Comparison of ENCODE assay signal across 9 cellular contexts in the genomic region with DNA sequence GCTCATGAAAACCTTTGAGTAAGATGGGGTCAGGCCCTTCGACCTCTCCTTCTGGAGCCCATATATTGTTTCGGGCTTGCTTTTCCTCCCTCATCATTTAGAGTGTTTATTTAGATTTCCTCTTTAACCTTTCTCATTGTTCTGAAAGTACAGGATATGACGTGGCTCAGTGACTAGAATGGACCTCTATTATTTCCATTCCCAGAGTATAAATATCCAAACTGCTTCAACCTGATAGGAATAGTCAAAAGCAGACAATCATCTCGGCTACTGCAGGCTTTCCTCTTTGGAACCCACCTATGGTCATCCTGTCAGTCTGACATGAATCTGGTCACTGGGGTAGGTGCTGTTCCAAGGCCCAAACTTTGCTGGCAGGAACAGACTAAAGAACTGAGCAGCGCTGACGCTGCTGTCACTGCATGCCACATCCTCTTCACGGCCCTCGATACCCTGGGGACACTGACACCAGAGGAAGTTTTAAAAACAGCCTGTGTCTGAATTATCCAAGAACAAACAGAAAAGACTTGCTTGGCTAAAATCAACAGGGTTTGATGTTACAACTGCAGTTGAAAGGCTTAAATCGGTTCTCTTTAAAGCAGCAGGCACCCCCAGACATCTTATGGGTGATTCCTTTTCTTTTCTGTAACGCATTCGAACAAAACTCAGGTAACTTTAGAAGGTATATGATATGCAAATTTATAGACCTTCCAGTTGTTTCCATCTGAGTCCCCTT. TPM values are rescaled to one million over a fixed set of nuclear protein-coding genes. Genes with fewer than 3 reads are reported as not detected.
DNase-seq lines count a peak whose midpoint lies in the region; ATAC-seq, FAIRE-seq and TF ChIP-seq lines count a peak whose summit lies in the region.
"Had no signal": no experiment of that assay in that cellular context is flagged by ENCODE, and none has a peak within 500 bp of the region (broad histone marks: within the 10 kb centered on the region; RNA-seq: fewer than 3 reads in every experiment).

No MANE protein-coding gene starts in this region.

- intact Hi-C loops in endothelial cell of umbilical vein (cut with micrococcal nuclease) = loop anchor here (1.0 kb wide), 3 partner anchors 20 to 293 kb away; no protein-coding TSS in a partner anchor
- intact Hi-C loops in psoas muscle (cut with DNase I) = no loop called here
- intact Hi-C loops in posterior cingulate gyrus (cut with DNase I) = no loop called here

- dilution Hi-C loops in endothelial cell of umbilical vein (cut with MboI; ENCODE audit: extremely low pct_ligation_motif_present, low sequenced_read_pairs) = no loop called here

- no peaks in the 10 kb centered on the region for H3K9me1 ChIP-seq in endothelial cell of umbilical vein (replicated peaks; ENCODE audit: control insufficient read depth, extremely low read depth, insufficient read depth, low read length)

- TF ChIP-seq CTCF in endothelial cell of umbilical vein (IDR thresholded peaks at IDR 0.05; ENCODE audit: extremely low read depth in 1 of 2, insufficient read depth in 1 of 2, low read depth in 1 of 2, low read length in 2 of 2) = no peak
- no peak for TF ChIP-seq CTCF in psoas muscle (IDR thresholded peaks at IDR 0.05)

- no peaks in the 10 kb centered on the region for H3K27me3 Mint-ChIP-seq in CD4-positive, CD25-positive, alpha-beta regulatory T cell

- POLR2A ChIA-PET in endothelial cell of umbilical vein (lab: Charles Lee) = interaction anchor here (1.2 kb wide), 1 partner anchor 83 kb away, joined by 3 read pairs; the partner anchor contains the start of gene GPRC5A

- no peaks in the 10 kb centered on the region for H3K79me2 ChIP-seq in endothelial cell of umbilical vein (ENCODE audit: control insufficient read depth, insufficient read depth, low read length)

- BruUV-seq in endothelial cell of umbilical vein (replicated peaks; lab: Mats Ljungman, UMichigan) = TSS peak; percentile 78

- peak overlapping the region; percentile 88 for H3K4me2 ChIP-seq in endothelial cell of umbilical vein (ENCODE audit: insufficient read depth, low read length)

- FAIRE-seq in endothelial cell of umbilical vein (lab: Jason Lieb, UNC) = peak; percentile 73
- FAIRE-seq: keratinocyte had no signal

- TF ChIP-seq POLR2A in endothelial cell of umbilical vein (IDR thresholded peaks at IDR 0.05; ENCODE audit: low read depth, low read length) = no peak

- DNase-seq in CD4-positive, CD25-positive, alpha-beta regulatory T cell = peak; percentile 18 to 91 (median 81)
- peak; percentile 40 to 55 for DNase-seq in activated CD4-positive, alpha-beta T cell treated with anti-CD3 and anti-CD28 coated beads, Interleukin-2, amount 50 U/mL, for 48 hours
- DNase-seq in endothelial cell of umbilical vein (ENCODE audit: low read depth, low spot score) (peak; percentile 95), psoas muscle (peak; percentile 34 to 62), posterior cingulate gyrus (no peak)

- H3K4me1 Mint-ChIP-seq in CD4-positive, CD25-positive, alpha-beta regulatory T cell = peaks cover 23 to 77% (median 50%) of the 10 kb centered on the region in 4 donors

- H3K9me3 ChIP-seq in CD4-positive, CD25-positive, alpha-beta regulatory T cell (ENCODE audit: control insufficient read depth in 2 of 2, low read length in 2 of 2) = no peaks in the 10 kb centered on the region
- no peaks in the 10 kb centered on the region for H3K9me3 ChIP-seq in endothelial cell of umbilical vein (replicated peaks; ENCODE audit: control insufficient read depth, insufficient read depth, low read length)
- no peaks in the 10 kb centered on the region for H3K9me3 ChIP-seq in psoas muscle

- H3K36me3 Mint-ChIP-seq in CD4-positive, CD25-positive, alpha-beta regulatory T cell = peaks cover 1% of the 10 kb centered on the region

- H3K4me1 ChIP-seq in CD4-positive, CD25-positive, alpha-beta regulatory T cell (ENCODE audit: control insufficient read depth, insufficient read depth, low read length, poor library complexity, severe bottlenecking) = peaks cover 45% of the 10 kb centered on the region
- H3K4me1 ChIP-seq in endothelial cell of umbilical vein (ENCODE audit: control insufficient read depth, extremely low read depth, insufficient read depth, low read length) (peaks cover 44% of the 10 kb centered on the region), psoas muscle (no peaks in the 10 kb centered on the region)

- H3K9ac ChIP-seq in endothelial cell of umbilical vein (replicated peaks; ENCODE audit: extremely low read depth, insufficient read depth, low read length) = peak overlapping the region; percentile 96

- H2AFZ ChIP-seq in endothelial cell of umbilical vein (ENCODE audit: low read depth, low read length) = no peak overlapping the region

- peak; percentile 76 for ATAC-seq in CD4-positive, CD25-positive, alpha-beta regulatory T cell (ENCODE audit: low read depth in 2 of 2)
- ATAC-seq in GM19351 (IDR thresholded peaks at IDR 0.05; ENCODE audit: unreplicated experiment) = peak; percentile 58
- ATAC-seq in HG03442 (IDR thresholded peaks at IDR 0.05; ENCODE audit: unreplicated experiment) = peak; percentile 53
- peak in 1 of 4 donors; percentile 23 for ATAC-seq in psoas muscle
- no peak for ATAC-seq in esophagus mucosa

- peak overlapping the region; percentile 90 for H3K27ac ChIP-seq in CD4-positive, CD25-positive, alpha-beta regulatory T cell (ENCODE audit: insufficient read depth, low read length, poor library complexity, severe bottlenecking)
- peak overlapping the region; percentile 100 for H3K27ac ChIP-seq in endothelial cell of umbilical vein (ENCODE audit: insufficient read depth, low read depth, low read length)
- peak overlapping the region; percentile 72 for H3K27ac ChIP-seq in psoas muscle

- H3K4me3 ChIP-seq in CD4-positive, CD25-positive, alpha-beta regulatory T cell (ENCODE audit: low read depth, low read length) = peak overlapping the region; percentile 68
- H3K4me3 ChIP-seq in endothelial cell of umbilical vein (replicated peaks in 1 of 3; ENCODE audit: insufficient read depth in 1 of 3, low read depth in 1 of 3, low read length in 3 of 3) (peak overlapping the region in 1 of 3 experiments; percentile 45), psoas muscle (peak overlapping the region; percentile 38)

- H3K36me3 ChIP-seq in CD4-positive, CD25-positive, alpha-beta regulatory T cell (ENCODE audit: control insufficient read depth, insufficient read depth, low read length) = no peaks in the 10 kb centered on the region
- H3K36me3 ChIP-seq in endothelial cell of umbilical vein (ENCODE audit: control insufficient read depth in 2 of 2, extremely low read depth in 1 of 2, insufficient read depth in 2 of 2, low read length in 2 of 2) (no peaks in the 10 kb centered on the region), psoas muscle (ENCODE audit: insufficient read depth in 1 of 2, low read depth in 1 of 2) (no peaks in the 10 kb centered on the region)

- no peaks in the 10 kb centered on the region for H4K20me1 ChIP-seq in endothelial cell of umbilical vein (replicated peaks; ENCODE audit: control insufficient read depth, extremely low read depth, insufficient read depth, low read length)

- H3K27ac Mint-ChIP-seq in CD4-positive, CD25-positive, alpha-beta regulatory T cell = peak overlapping the region; percentile 98 to 100 (median 98)

- H3K27me3 ChIP-seq in CD4-positive, CD25-positive, alpha-beta regulatory T cell (ENCODE audit: control insufficient read depth, insufficient read depth, low read length) = no peaks in the 10 kb centered on the region
- H3K27me3 ChIP-seq in endothelial cell of umbilical vein (ENCODE audit: control insufficient read depth in 2 of 2, insufficient read depth in 2 of 2, low read length in 2 of 2) = no peaks in the 10 kb centered on the region
- no peaks in the 10 kb centered on the region for H3K27me3 ChIP-seq in psoas muscle (ENCODE audit: insufficient read depth in 3 of 3, low read length in 2 of 3)

- H3K4me3 Mint-ChIP-seq in CD4-positive, CD25-positive, alpha-beta regulatory T cell = peak overlapping the region; percentile 64 to 90 (median 82)

- CTCF ChIA-PET in endothelial cell of umbilical vein (lab: Charles Lee) = interaction anchor here (0.7 to 2.2 kb wide), 6 partner anchors 11 to 176 kb away, joined by 3 to 9 read pairs (median 4); no protein-coding TSS in a partner anchor

- H3K9me3 Mint-ChIP-seq in CD4-positive, CD25-positive, alpha-beta regulatory T cell = peaks cover 0 to 2% (median 0%) of the 10 kb centered on the region in 7 donors

- WGBS in psoas muscle, 3 donors = 32 to 41% (median 39%) methylated on average over 11 of the region's 11 CpGs

RNA-seq across cellular contexts. Expression of gene DDX47, which starts 5.0 kb away (rescaled TPM):
- 117 TPM for total RNA-seq in CD4-positive, CD25-positive, alpha-beta regulatory T cell
- 10 to 100 TPM; 63.2 to 83.9 (median 72.0) TPM for polyA plus RNA-seq in CD4-positive, CD25-positive, alpha-beta regulatory T cell
- total RNA-seq in endothelial cell of umbilical vein (74.6 and 75.2 TPM in 2 replicates), psoas muscle (10 to 100 TPM; 39.6 to 51.4 (median 45.7) TPM), esophagus mucosa (36.5 TPM)
- polyA plus RNA-seq in endothelial cell of umbilical vein (52.5 and 73.4 TPM in 2 replicates), psoas muscle (10 to 100 TPM; 44.5 to 69.5 (median 65.4) TPM)
- 71.1 and 74.7 TPM in 2 replicates for polyA plus RNA-seq in endothelial cell of umbilical vein (2011; cell fraction: cytosol; rRNA removed)
- polyA plus RNA-seq in endothelial cell of umbilical vein (2011; cell fraction: nucleus; rRNA removed) = 190 and 261 TPM in 2 replicates
- polyA plus RNA-seq in endothelial cell of umbilical vein (2012) = 71.0 and 96.4 TPM in 2 replicates
- 51.8 and 75.8 TPM in 2 replicates for polyA minus RNA-seq in endothelial cell of umbilical vein
- polyA minus RNA-seq in endothelial cell of umbilical vein (2011; cell fraction: cytosol; rRNA and poly(A)+ RNA removed) = 33.4 TPM
- polyA minus RNA-seq in endothelial cell of umbilical vein (2011; cell fraction: nucleus; rRNA and poly(A)+ RNA removed) = 80.8 and 105 TPM in 2 replicates

RNA-seq across cellular contexts. Expression of gene APOLD1, which starts 22.7 kb away (rescaled TPM):
- total RNA-seq in CD4-positive, CD25-positive, alpha-beta regulatory T cell = 3.9 TPM
- polyA plus RNA-seq in CD4-positive, CD25-positive, alpha-beta regulatory T cell = 1 to 10 TPM; 1.9 to 3.1 (median 2.7) TPM
- total RNA-seq in endothelial cell of umbilical vein = 5.3 and 6.0 TPM in 2 replicates
- 3.3 and 3.7 TPM in 2 replicates for polyA plus RNA-seq in endothelial cell of umbilical vein
- polyA plus RNA-seq in endothelial cell of umbilical vein (2011; cell fraction: cytosol; rRNA removed) = 3.6 and 4.2 TPM in 2 replicates
- polyA plus RNA-seq in endothelial cell of umbilical vein (2011; cell fraction: nucleus; rRNA removed) = 8.6 and 9.6 TPM in 2 replicates
- 4.7 and 6.3 TPM in 2 replicates for polyA plus RNA-seq in endothelial cell of umbilical vein (2012)
- polyA minus RNA-seq in endothelial cell of umbilical vein = 5.0 and 5.7 TPM in 2 replicates
- 0.72 TPM for polyA minus RNA-seq in endothelial cell of umbilical vein (2011; cell fraction: cytosol; rRNA and poly(A)+ RNA removed)
- 14.3 and 15.0 TPM in 2 replicates for polyA minus RNA-seq in endothelial cell of umbilical vein (2011; cell fraction: nucleus; rRNA and poly(A)+ RNA removed)
- 10 to 100 TPM in 3 of 4 donors, 1 to 10 TPM in 1; 6.1 to 22.6 (median 15.3) TPM for total RNA-seq in psoas muscle
- 10 to 100 TPM; 13.9 to 19.8 (median 17.0) TPM for polyA plus RNA-seq in psoas muscle
- total RNA-seq in esophagus mucosa = 3.1 TPM

Comparison
In these comparisons a context has a peak if more than half of its experiments do, and no peak if none do; other contexts are left out.
1. DNase-seq: peak in CD4-positive, CD25-positive, alpha-beta regulatory T cell (3 of 3), activated CD4-positive, alpha-beta T cell treated with anti-CD3 and anti-CD28 coated beads, Interleukin-2, amount 50 U/mL, for 48 hours (2 of 2), endothelial cell of umbilical vein (single experiment) and psoas muscle (2 of 2); none in posterior cingulate gyrus (0 of 10).
2. Peak in every context shown above with its lines, with median percentiles within 50 percentile points of each other: H3K27ac ChIP-seq.